ENCODE assay signal across 10 cellular contexts in genomic region chr16:16021646-16021987, GRCh38.
A peak's percentile ranks its signal among the peaks of the same experiment; 100 is the strongest.
DNase-seq lines count a peak whose midpoint lies in the region; ATAC-seq and TF ChIP-seq lines count a peak whose summit lies in the region.
"Had no signal": no experiment of that assay in that cellular context is flagged by ENCODE, and none has a peak within 500 bp of the region (broad histone marks: within the 10 kb centered on the region; RNA-seq: fewer than 3 reads in every experiment).

No MANE protein-coding gene starts in this region.

- H4K20me1 ChIP-seq in BLaER1, result peaks cover 16% of the 10 kb centered on the region; the same call in 1 of the 2 replicates

- peak overlapping the region; percentile 46; the same call in 1 of the 2 replicates for H3K9ac ChIP-seq in BLaER1

- peak overlapping the region; percentile 85 for H3K4me2 ChIP-seq in BLaER1

- WGBS in gastroesophageal sphincter (ENCODE audit: low coverage in 1 of 2), 2 donors, result 40 to 43% methylated on average over 3 to 8 of the region's 9 CpGs

- H3K36me3 ChIP-seq in BLaER1 (peaks cover 85% of the 10 kb centered on the region), SJCRH30 (peaks cover 1% of the 10 kb centered on the region; the same call in 1 of the 2 replicates), gastroesophageal sphincter (peaks cover 0 to 47% of the 10 kb centered on the region in 2 donors), gastrocnemius medialis (peaks cover 0 to 16% of the 10 kb centered on the region in 2 donors)

- H3K4me3 ChIP-seq in BLaER1 (no peak overlapping the region; the same call in 1 of the 2 replicates), SJCRH30 (no peak overlapping the region), gastroesophageal sphincter (no peak overlapping the region), gastrocnemius medialis (no peak overlapping the region)
- H3K4me3 ChIP-seq: HAP-1 had no signal

- no peak for TF ChIP-seq POLR2A in gastroesophageal sphincter (IDR thresholded peaks at IDR 0.05)
- no peak for TF ChIP-seq POLR2A in gastrocnemius medialis (IDR thresholded peaks at IDR 0.05)

- DNase-seq in SJCRH30 (no peak), gastrocnemius medialis (no peak), SW480 (ENCODE audit: low spot score) (no peak), kidney tubule cell (ENCODE audit: low spot score) (no peak), posterior vena cava (ENCODE audit: low spot score) (no peak), putamen (ENCODE audit: low spot score) (no peak)
- DNase-seq: activated CD4-positive, alpha-beta T cell treated with anti-CD3 and anti-CD28 coated beads for 36 hours had no signal

- no peaks in the 10 kb centered on the region for H3K9me3 ChIP-seq in BLaER1
- H3K9me3 ChIP-seq in SJCRH30 (replicated peaks), result no peaks in the 10 kb centered on the region
- H3K9me3 ChIP-seq in gastroesophageal sphincter, result no peaks in the 10 kb centered on the region
- no peaks in the 10 kb centered on the region for H3K9me3 ChIP-seq in gastrocnemius medialis
- H3K9me3 ChIP-seq: HAP-1 had no signal

- TF ChIP-seq CTCF in gastroesophageal sphincter (IDR thresholded peaks at IDR 0.05), result no peak
- no peak for TF ChIP-seq CTCF in gastrocnemius medialis (IDR thresholded peaks at IDR 0.05 in 4 of 5, conservative IDR thresholded peaks at IDR 0.05 in 1 of 5)

- H3K27ac ChIP-seq in BLaER1 (peak overlapping the region; percentile 77), SJCRH30 (peak overlapping the region; percentile 69), gastroesophageal sphincter (peak overlapping the region; percentile 81 to 88 (median 87)), gastrocnemius medialis (peak overlapping the region; percentile 81 to 95 (median 88))

- H3K27me3 ChIP-seq in BLaER1, result no peaks in the 10 kb centered on the region
- H3K27me3 ChIP-seq in SJCRH30, result no peaks in the 10 kb centered on the region
- H3K27me3 ChIP-seq in gastroesophageal sphincter, result no peaks in the 10 kb centered on the region
- H3K27me3 ChIP-seq in gastrocnemius medialis, result no peaks in the 10 kb centered on the region

- peaks cover 86% of the 10 kb centered on the region for H3K4me1 ChIP-seq in BLaER1
- H3K4me1 ChIP-seq in SJCRH30, result peaks cover 17% of the 10 kb centered on the region
- peaks cover 10 to 99% (median 33%) of the 10 kb centered on the region in 3 donors for H3K4me1 ChIP-seq in gastroesophageal sphincter
- H3K4me1 ChIP-seq in gastrocnemius medialis, result peaks cover 22 to 62% of the 10 kb centered on the region in 2 donors
- H3K4me1 ChIP-seq: HAP-1 had no signal

- no peak for TF ChIP-seq EP300 in gastroesophageal sphincter (IDR thresholded peaks at IDR 0.05)

- ATAC-seq in gastroesophageal sphincter (no peak), gastrocnemius medialis (no peak)
- ATAC-seq: activated CD4-positive, alpha-beta T cell treated with anti-CD3 and anti-CD28 coated beads for 36 hours had no signal

- in situ Hi-C loops in gastrocnemius medialis (cut with MboI; ENCODE audit: low sequenced_read_pairs in 4 of 4), result loop anchor here in 1 of 4 donors (10.0 to 25.0 kb wide), 2 partner anchors 67 to 134 kb away; partner anchors contain the start of gene CEP20

- intact Hi-C loops in gastrocnemius medialis (cut with DNase I; ENCODE audit: low total_unique reads) (no loop called here), posterior vena cava (cut with DNase I) (no loop called here)
